7 cellular contexts compared by ENCODE assay signal in the genomic region with DNA sequence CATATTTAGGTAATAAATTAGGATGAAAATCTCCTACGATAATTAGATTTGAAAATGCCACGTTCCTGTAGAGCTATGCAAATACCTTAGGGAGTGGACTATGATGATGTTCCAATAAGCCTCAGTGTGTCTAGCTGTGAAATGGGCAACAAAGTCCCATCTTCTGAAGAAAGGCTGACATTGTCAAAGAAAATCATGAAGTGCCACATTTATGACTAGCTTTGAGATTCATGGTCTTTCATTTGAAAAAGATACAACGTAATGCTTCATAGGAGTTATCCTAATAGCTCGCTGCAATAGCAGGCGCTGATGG.
"Had no signal": no experiment of that assay in that cellular context is flagged by ENCODE, and none has a peak within 500 bp of the region (broad histone marks: within the 10 kb centered on the region; RNA-seq: fewer than 3 reads in every experiment).

No MANE protein-coding gene starts in this region.

- ATAC-seq: GM23338 had no signal

- H3K27ac ChIP-seq: HL-60 had no signal

- H2AFZ ChIP-seq: GM23338 had no signal

- FAIRE-seq: H1, H54 had no signal

- H3K4me2 ChIP-seq: GM23338 had no signal

- H3K4me3 ChIP-seq: GM23338 had no signal

- DNase-seq: H9, HCEC 1CT, KG1 had no signal
